Comparison of ENCODE assay signal across 26 cellular contexts in the genomic region with DNA sequence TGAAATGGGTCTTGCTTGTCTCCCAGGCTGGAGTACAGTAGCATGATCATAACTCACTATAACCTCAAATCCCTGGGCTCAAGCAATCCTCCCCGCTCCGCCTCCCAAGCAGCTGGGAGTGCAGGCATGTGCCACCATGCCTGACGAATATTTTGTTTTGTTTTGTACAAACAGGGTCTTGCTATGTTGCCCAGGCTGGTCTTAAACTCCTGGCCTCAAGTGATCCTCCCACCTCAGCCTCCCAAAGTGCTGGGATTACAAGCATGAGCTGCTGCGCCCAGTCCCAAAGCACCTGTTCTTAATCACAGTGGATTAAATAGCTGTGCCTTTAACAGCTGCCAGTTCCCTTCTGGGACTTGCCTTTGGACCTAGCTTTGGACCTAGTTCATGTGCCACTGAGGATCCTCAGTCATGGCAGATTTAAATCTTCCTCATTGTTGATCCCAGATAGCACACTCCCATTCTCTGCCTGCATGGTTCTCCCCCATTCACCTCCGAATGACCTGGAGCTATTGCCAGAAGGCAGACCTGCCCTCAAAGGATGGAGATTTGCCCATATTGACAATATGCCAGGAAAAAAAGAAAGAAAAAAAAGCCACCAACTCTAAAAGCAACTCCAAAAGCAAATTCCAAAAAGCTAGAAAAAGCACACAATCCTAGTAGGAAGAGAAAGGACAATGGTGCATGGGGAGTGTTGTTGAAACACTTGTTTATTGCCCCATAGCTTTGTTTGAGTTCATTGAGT. TPM values are rescaled to one million over a fixed set of nuclear protein-coding genes. Genes with fewer than 3 reads are reported as not detected.
A peak's percentile ranks its signal among the peaks of the same experiment; 100 is the strongest.
DNase-seq lines count a peak whose midpoint lies in the region; ATAC-seq and TF ChIP-seq lines count a peak whose summit lies in the region.
"Had no signal": no experiment of that assay in that cellular context is flagged by ENCODE, and none has a peak within 500 bp of the region (broad histone marks: within the 10 kb centered on the region; RNA-seq: fewer than 3 reads in every experiment).

No MANE protein-coding gene starts in this region.

- peak overlapping the region; percentile 18 for H3K27ac Mint-ChIP-seq in activated naive CD8-positive, alpha-beta T cell treated with anti-CD3 and anti-CD28 coated beads, Interleukin-2, amount 10 ng/mL, durations not matched to agents 7 days and 5 days
- H3K27ac Mint-ChIP-seq in activated naive CD8-positive, alpha-beta T cell treated with anti-CD3 and anti-CD28 coated beads, Interleukin-2, amount 50 U/mL, for 24 hours: no peak overlapping the region
- peak overlapping the region; percentile 10 for H3K27ac Mint-ChIP-seq in activated T-helper 17 cell treated with anti-CD3 and anti-CD28 coated beads, Interleukin-2, amount 50 U/mL, for 72 hours
- H3K27ac Mint-ChIP-seq: activated CD8-positive, alpha-beta memory T cell treated with anti-CD3 and anti-CD28 coated beads, Interleukin-2, amount 10 ng/mL, durations not matched to agents 7 days and 5 days; T-helper 2 cell treated with Interferon-gamma antibody and Interleukin-4, amounts not matched to agents 5 μg/mL and 100 μg/mL, for 36 hours had no signal

- H3K4me1 ChIP-seq in right lobe of liver (peaks cover 0 to 56% (median 31%) of the 10 kb centered on the region in 4 donors), neuronal stem cell (ENCODE audit: control insufficient read depth in 2 of 2, insufficient read depth in 1 of 2, low read depth in 1 of 2, low read length in 2 of 2) (no peaks in the 10 kb centered on the region)

- no peak overlapping the region for H3K4me3 Mint-ChIP-seq in activated naive CD8-positive, alpha-beta T cell treated with anti-CD3 and anti-CD28 coated beads, Interleukin-2, amount 10 ng/mL, durations not matched to agents 7 days and 5 days
- no peak overlapping the region for H3K4me3 Mint-ChIP-seq in activated naive CD8-positive, alpha-beta T cell treated with anti-CD3 and anti-CD28 coated beads, Interleukin-2, amount 50 U/mL, for 24 hours
- no peak overlapping the region for H3K4me3 Mint-ChIP-seq in activated T-helper 17 cell treated with anti-CD3 and anti-CD28 coated beads, Interleukin-2, amount 50 U/mL, for 72 hours
- H3K4me3 Mint-ChIP-seq: activated CD8-positive, alpha-beta memory T cell treated with anti-CD3 and anti-CD28 coated beads, Interleukin-2, amount 10 ng/mL, durations not matched to agents 7 days and 5 days; activated naive CD8-positive, alpha-beta T cell; CD8-positive, alpha-beta memory T cell; naive thymus-derived CD4-positive, alpha-beta T cell; T-helper 2 cell treated with Interferon-gamma antibody and Interleukin-4, amounts not matched to agents 5 μg/mL and 100 μg/mL, for 36 hours had no signal

- no peaks in the 10 kb centered on the region for H3K27me3 Mint-ChIP-seq in activated naive CD8-positive, alpha-beta T cell treated with anti-CD3 and anti-CD28 coated beads, Interleukin-2, amount 10 ng/mL, durations not matched to agents 7 days and 5 days
- H3K27me3 Mint-ChIP-seq in activated naive CD8-positive, alpha-beta T cell treated with anti-CD3 and anti-CD28 coated beads, Interleukin-2, amount 50 U/mL, for 24 hours: no peaks in the 10 kb centered on the region
- no peaks in the 10 kb centered on the region for H3K27me3 Mint-ChIP-seq in activated T-helper 17 cell treated with anti-CD3 and anti-CD28 coated beads, Interleukin-2, amount 50 U/mL, for 72 hours
- H3K27me3 Mint-ChIP-seq: activated CD8-positive, alpha-beta memory T cell treated with anti-CD3 and anti-CD28 coated beads, Interleukin-2, amount 10 ng/mL, durations not matched to agents 7 days and 5 days; activated naive CD8-positive, alpha-beta T cell; CD8-positive, alpha-beta memory T cell; naive thymus-derived CD4-positive, alpha-beta T cell had no signal

- no peak overlapping the region for H4K91ac ChIP-seq in neuronal stem cell (ENCODE audit: low read depth, low read length, poor library complexity)

- no peak overlapping the region for H3K4me2 ChIP-seq in neuronal stem cell (ENCODE audit: insufficient read depth, low read length, poor library complexity, severe bottlenecking)

- no peak overlapping the region for H2AK5ac ChIP-seq in neuronal stem cell (ENCODE audit: low read depth, low read length)

- no peak overlapping the region for H2BK120ac ChIP-seq in neuronal stem cell (ENCODE audit: low read depth, low read length)

- no peaks in the 10 kb centered on the region for H3K9me3 Mint-ChIP-seq in activated naive CD8-positive, alpha-beta T cell treated with anti-CD3 and anti-CD28 coated beads, Interleukin-2, amount 10 ng/mL, durations not matched to agents 7 days and 5 days
- H3K9me3 Mint-ChIP-seq in activated naive CD8-positive, alpha-beta T cell treated with anti-CD3 and anti-CD28 coated beads, Interleukin-2, amount 50 U/mL, for 24 hours: no peaks in the 10 kb centered on the region
- no peaks in the 10 kb centered on the region for H3K9me3 Mint-ChIP-seq in activated T-helper 17 cell treated with anti-CD3 and anti-CD28 coated beads, Interleukin-2, amount 50 U/mL, for 72 hours
- H3K9me3 Mint-ChIP-seq: CD8-positive, alpha-beta memory T cell; naive thymus-derived CD4-positive, alpha-beta T cell; T-helper 2 cell treated with Interferon-gamma antibody and Interleukin-4, amounts not matched to agents 5 μg/mL and 100 μg/mL, for 36 hours had no signal

- no peak overlapping the region for H3K14ac ChIP-seq in neuronal stem cell (ENCODE audit: low read length)

- POLR2A ChIA-PET in activated naive CD8-positive, alpha-beta T cell treated with anti-CD3 and anti-CD28 coated beads, Interleukin-2, amount 10 ng/mL, durations not matched to agents 7 days and 5 days (lab: Charles Lee): no interaction called here

- no peak for ATAC-seq in activated naive CD8-positive, alpha-beta T cell treated with anti-CD3 and anti-CD28 coated beads, Interleukin-2, amount 10 ng/mL, durations not matched to agents 7 days and 5 days (ENCODE audit: low read depth)
- no peak for ATAC-seq in activated naive CD8-positive, alpha-beta T cell treated with anti-CD3 and anti-CD28 coated beads, Interleukin-2, amount 50 U/mL, for 24 hours
- no peak for ATAC-seq in activated T-helper 17 cell treated with anti-CD3 and anti-CD28 coated beads, Interleukin-2, amount 50 U/mL, for 72 hours (replicated peaks)
- peak; percentile 53 to 80 (median 74) for ATAC-seq in right lobe of liver
- no peak for ATAC-seq in HG03442 (IDR thresholded peaks at IDR 0.05; ENCODE audit: unreplicated experiment)
- ATAC-seq: activated CD8-positive, alpha-beta memory T cell treated with anti-CD3 and anti-CD28 coated beads, Interleukin-2, amount 10 ng/mL, durations not matched to agents 7 days and 5 days; naive thymus-derived CD4-positive, alpha-beta T cell had no signal

- no peak for TF ChIP-seq CTCF in right lobe of liver (IDR thresholded peaks at IDR 0.05)

- TF ChIP-seq POLR2A in right lobe of liver (IDR thresholded peaks at IDR 0.05): no peak

- no peak overlapping the region for H4K8ac ChIP-seq in neuronal stem cell (ENCODE audit: low read depth, low read length)

- H2BK15ac ChIP-seq in neuronal stem cell (ENCODE audit: low read length): no peak overlapping the region

- H3K27me3 ChIP-seq in right lobe of liver: no peaks in the 10 kb centered on the region
- no peaks in the 10 kb centered on the region for H3K27me3 ChIP-seq in neuronal stem cell (ENCODE audit: control insufficient read depth in 3 of 3, insufficient read depth in 3 of 3, low read depth in 1 of 3, low read length in 3 of 3)
- H3K27me3 ChIP-seq: cardiac muscle cell had no signal

- no peak overlapping the region for H2AFZ ChIP-seq in neuronal stem cell (ENCODE audit: low read length)

- no peak overlapping the region for H3K4ac ChIP-seq in neuronal stem cell (ENCODE audit: low read length)

- peak overlapping the region in 2 of 3 donors; percentile 69 to 82 for H3K27ac ChIP-seq in right lobe of liver
- H3K27ac ChIP-seq in neuronal stem cell (replicated peaks; ENCODE audit: low read length): no peak overlapping the region
- H3K27ac ChIP-seq: cardiac muscle cell had no signal

- no peak overlapping the region for H3K9ac ChIP-seq in neuronal stem cell (ENCODE audit: low read depth, low read length, poor library complexity)

- H3K36me3 Mint-ChIP-seq in activated naive CD8-positive, alpha-beta T cell treated with anti-CD3 and anti-CD28 coated beads, Interleukin-2, amount 10 ng/mL, durations not matched to agents 7 days and 5 days: peaks cover 43% of the 10 kb centered on the region
- peaks cover 78% of the 10 kb centered on the region for H3K36me3 Mint-ChIP-seq in activated naive CD8-positive, alpha-beta T cell treated with anti-CD3 and anti-CD28 coated beads, Interleukin-2, amount 50 U/mL, for 24 hours (ENCODE audit: low read depth)
- peaks cover 100% of the 10 kb centered on the region for H3K36me3 Mint-ChIP-seq in activated T-helper 17 cell treated with anti-CD3 and anti-CD28 coated beads, Interleukin-2, amount 50 U/mL, for 72 hours (ENCODE audit: low read depth)

- H3K23ac ChIP-seq in neuronal stem cell (ENCODE audit: low read depth, low read length, poor library complexity): no peak overlapping the region

- WGBS in right lobe of liver (ENCODE audit: insufficient coverage, low coverage, low lambda C conversion rate, missing lambda C conversion rate): 54% methylated on average over 3 of the region's 5 CpGs
- no CpG with 5 or more reads among the region's 5 CpGs for WGBS in neuronal stem cell (ENCODE audit: extremely low coverage in 2 of 2, insufficient read length in 2 of 2, insufficient replicate concordance in 1 of 2), 2 donors

- no peak overlapping the region for H2BK5ac ChIP-seq in neuronal stem cell (ENCODE audit: low read length)

- H3K36me3 ChIP-seq in right lobe of liver: peaks cover 0 to 43% (median 19%) of the 10 kb centered on the region in 4 donors
- peaks cover 40 to 90% of the 10 kb centered on the region in 2 donors for H3K36me3 ChIP-seq in neuronal stem cell (replicated peaks in 1 of 2; ENCODE audit: control insufficient read depth in 2 of 2, insufficient read depth in 2 of 2, low read length in 2 of 2)

- H2BK12ac ChIP-seq in neuronal stem cell (ENCODE audit: low read length): no peak overlapping the region

- H3K79me1 ChIP-seq in neuronal stem cell (ENCODE audit: low read depth, low read length): no peaks in the 10 kb centered on the region

- H3K4me3 ChIP-seq in right lobe of liver (no peak overlapping the region), neuronal stem cell (ENCODE audit: low read length in 2 of 2) (no peak overlapping the region)
- H3K4me3 ChIP-seq: cardiac muscle cell had no signal

- peaks cover 7% of the 10 kb centered on the region for H3K4me1 Mint-ChIP-seq in activated naive CD8-positive, alpha-beta T cell treated with anti-CD3 and anti-CD28 coated beads, Interleukin-2, amount 10 ng/mL, durations not matched to agents 7 days and 5 days
- H3K4me1 Mint-ChIP-seq in activated naive CD8-positive, alpha-beta T cell treated with anti-CD3 and anti-CD28 coated beads, Interleukin-2, amount 50 U/mL, for 24 hours: peaks cover 15% of the 10 kb centered on the region
- H3K4me1 Mint-ChIP-seq in activated T-helper 17 cell treated with anti-CD3 and anti-CD28 coated beads, Interleukin-2, amount 50 U/mL, for 72 hours: peaks cover 6% of the 10 kb centered on the region

- no peak for DNase-seq in activated naive CD8-positive, alpha-beta T cell treated with anti-CD3 and anti-CD28 coated beads, Interleukin-2, amount 10 ng/mL, durations not matched to agents 7 days and 5 days
- DNase-seq in activated naive CD8-positive, alpha-beta T cell treated with anti-CD3 and anti-CD28 coated beads, Interleukin-2, amount 50 U/mL, for 24 hours: no peak
- peak in 1 of 3 donors; percentile 84 for DNase-seq in right lobe of liver
- no peak for DNase-seq in HuH-7 (ENCODE audit: low spot score)
- no peak for DNase-seq in neuronal stem cell (ENCODE audit: low spot score)
- DNase-seq: activated CD4-positive, alpha-beta T cell treated with anti-CD3 and anti-CD28 coated beads for 4 hours; activated CD8-positive, alpha-beta memory T cell treated with anti-CD3 and anti-CD28 coated beads, Interleukin-2, amount 10 ng/mL, durations not matched to agents 7 days and 5 days; aorta; CD8-positive, alpha-beta memory T cell; effector CD8-positive, alpha-beta T cell; IMR-90; MV-4-11; naive thymus-derived CD4-positive, alpha-beta T cell; NCI-H1436 treated with DMSO at 0.1 percent for 48 hours; NCI-H2081 treated with DMSO at 0.1 percent for 48 hours; NCI-H226; NCI-H69; occipital lobe; SHP77; stimulated activated CD4-positive, alpha-beta T cell treated with anti-CD3 and anti-CD28 coated beads, Interleukin-4, amount 100 ng/mL, for 24 hours; trophoblast cell had no signal

- H3K18ac ChIP-seq in neuronal stem cell (ENCODE audit: low read length): no peak overlapping the region

- H3K9me3 ChIP-seq in right lobe of liver (no peaks in the 10 kb centered on the region), neuronal stem cell (replicated peaks in 1 of 2; ENCODE audit: control insufficient read depth in 2 of 2, insufficient read depth in 1 of 2, low read depth in 1 of 2, low read length in 2 of 2) (no peaks in the 10 kb centered on the region)

- intact Hi-C loops in right lobe of liver (cut with DNase I): no loop called here

RNA-seq across cellular contexts. Expression of gene POFUT1, which starts 10.6 kb away (rescaled TPM):
- total RNA-seq in activated naive CD8-positive, alpha-beta T cell treated with anti-CD3 and anti-CD28 coated beads, Interleukin-2, amount 10 ng/mL, durations not matched to agents 7 days and 5 days: 10 to 100 TPM; 23.9 to 24.2 TPM
- total RNA-seq in activated T-helper 17 cell treated with anti-CD3 and anti-CD28 coated beads, Interleukin-2, amount 50 U/mL, for 72 hours: 10 to 100 TPM; 41.4 TPM
- 10 to 100 TPM; 24.2 to 40.2 (median 28.7) TPM for total RNA-seq in right lobe of liver
- 17.5 TPM for polyA plus RNA-seq in neuronal stem cell (2013, experiment 1 of 2)
- polyA plus RNA-seq in neuronal stem cell (2013, experiment 2 of 2): 18.2 TPM

RNA-seq across cellular contexts. Expression of gene PLAGL2, which starts 10.8 kb away (rescaled TPM):
- 10 to 100 TPM; 20.4 to 20.8 TPM for total RNA-seq in activated naive CD8-positive, alpha-beta T cell treated with anti-CD3 and anti-CD28 coated beads, Interleukin-2, amount 10 ng/mL, durations not matched to agents 7 days and 5 days
- 10 to 100 TPM; 61.9 to 93.1 TPM for total RNA-seq in activated T-helper 17 cell treated with anti-CD3 and anti-CD28 coated beads, Interleukin-2, amount 50 U/mL, for 72 hours
- total RNA-seq in right lobe of liver: 1 to 10 TPM; 1.5 to 3.1 (median 2.4) TPM
- polyA plus RNA-seq in neuronal stem cell (2013, experiment 1 of 2): 35.6 TPM
- 34.8 TPM for polyA plus RNA-seq in neuronal stem cell (2013, experiment 2 of 2)

RNA-seq across cellular contexts. Expression of gene KIF3B, which starts 59.1 kb away (rescaled TPM):
- 10 to 100 TPM; 14.3 to 14.4 TPM for total RNA-seq in activated naive CD8-positive, alpha-beta T cell treated with anti-CD3 and anti-CD28 coated beads, Interleukin-2, amount 10 ng/mL, durations not matched to agents 7 days and 5 days
- total RNA-seq in activated T-helper 17 cell treated with anti-CD3 and anti-CD28 coated beads, Interleukin-2, amount 50 U/mL, for 72 hours: 10 to 100 TPM; 25.9 to 43.0 TPM
- total RNA-seq in right lobe of liver: 10 to 100 TPM; 16.4 to 23.6 (median 20.7) TPM
- 18.9 TPM for polyA plus RNA-seq in neuronal stem cell (2013, experiment 1 of 2)
- 18.8 TPM for polyA plus RNA-seq in neuronal stem cell (2013, experiment 2 of 2)

Comparison
In these comparisons a context has a peak if more than half of its experiments do, and no peak if none do; other contexts are left out.
1. ATAC-seq: peak in right lobe of liver (4 of 4); none in activated naive CD8-positive, alpha-beta T cell treated with anti-CD3 and anti-CD28 coated beads, Interleukin-2, amount 10 ng/mL, durations not matched to agents 7 days and 5 days (single experiment), activated naive CD8-positive, alpha-beta T cell treated with anti-CD3 and anti-CD28 coated beads, Interleukin-2, amount 50 U/mL, for 24 hours (single experiment), activated T-helper 17 cell treated with anti-CD3 and anti-CD28 coated beads, Interleukin-2, amount 50 U/mL, for 72 hours (single experiment) and HG03442 (single experiment).
2. RNA of gene PLAGL2, which starts 10.8 kb away (total RNA-seq): 61.9 to 93.1 TPM in activated T-helper 17 cell treated with anti-CD3 and anti-CD28 coated beads, Interleukin-2, amount 50 U/mL, for 72 hours and 20.4 to 20.8 TPM in activated naive CD8-positive, alpha-beta T cell treated with anti-CD3 and anti-CD28 coated beads, Interleukin-2, amount 10 ng/mL, durations not matched to agents 7 days and 5 days; 1.5 to 3.1 TPM in right lobe of liver; every median in the first group is over 4 times any median in the second.